ENCODE assay signal across 16 cellular contexts in the genomic region with DNA sequence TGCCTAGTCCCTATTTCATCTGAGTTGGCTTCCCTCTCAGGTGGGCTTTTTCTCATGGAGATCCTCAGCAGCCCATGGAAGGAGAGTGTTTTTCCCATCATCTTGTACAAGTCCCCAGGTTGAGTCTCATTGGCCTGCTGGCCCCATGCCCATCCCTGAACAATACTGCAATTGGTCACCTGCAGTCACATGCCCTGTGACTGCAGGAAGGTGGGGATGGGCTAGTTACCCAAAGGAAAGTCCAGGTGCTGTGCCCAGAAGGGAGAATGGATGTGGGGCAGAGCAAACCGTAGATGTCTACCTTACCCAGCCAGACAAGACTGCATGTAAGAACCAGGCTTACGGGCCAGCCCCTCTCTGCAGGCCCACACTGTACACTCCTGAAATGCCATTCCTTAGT. TPM values are rescaled to one million over a fixed set of nuclear protein-coding genes. Genes with fewer than 3 reads are reported as not detected.
DNase-seq lines count a peak whose midpoint lies in the region; ATAC-seq, FAIRE-seq and TF ChIP-seq lines count a peak whose summit lies in the region.
"Had no signal": no experiment of that assay in that cellular context is flagged by ENCODE, and none has a peak within 500 bp of the region (broad histone marks: within the 10 kb centered on the region; RNA-seq: fewer than 3 reads in every experiment).

No MANE protein-coding gene starts in this region.

- H3K27ac Mint-ChIP-seq in activated T-helper 17 cell treated with anti-CD3 and anti-CD28 coated beads, Interleukin-2, amount 50 U/mL, for 72 hours = peak overlapping the region; percentile 68
- peak overlapping the region; percentile 15 for H3K27ac Mint-ChIP-seq in memory B cell
- peak overlapping the region; percentile 92 for H3K27ac Mint-ChIP-seq in osteocyte (ENCODE audit: unreplicated experiment)
- H3K27ac Mint-ChIP-seq: CD4-positive, alpha-beta T cell had no signal

- DNase-seq in memory B cell (ENCODE audit: low spot score in 2 of 2) (no peak), osteocyte (ENCODE audit: extremely low spot score, unreplicated experiment) (no peak), D721Med (ENCODE audit: insufficient read length, low spot score) (no peak), NCI-H226 (no peak), GDM1 (lab: John Stamatoyannopoulos, UW) (no peak)
- DNase-seq: CD4-positive, alpha-beta T cell; CD8-positive, alpha-beta memory T cell; DMS53; DMS79 treated with DMSO at 0.1 percent for 48 hours; GOT3; HCEC 1CT had no signal

- no peak overlapping the region for H3K4me3 Mint-ChIP-seq in activated T-helper 17 cell treated with anti-CD3 and anti-CD28 coated beads, Interleukin-2, amount 50 U/mL, for 72 hours
- no peak overlapping the region for H3K4me3 Mint-ChIP-seq in memory B cell
- H3K4me3 Mint-ChIP-seq in osteocyte (ENCODE audit: unreplicated experiment) = no peak overlapping the region
- H3K4me3 Mint-ChIP-seq: B cell; CD14-positive monocyte; CD4-positive, alpha-beta T cell; CD8-positive, alpha-beta memory T cell had no signal

- no peak for FAIRE-seq in D721Med (lab: Jason Lieb, UNC)
- FAIRE-seq: GM12892, H54 had no signal

- no peaks in the 10 kb centered on the region for H3K9me3 Mint-ChIP-seq in activated T-helper 17 cell treated with anti-CD3 and anti-CD28 coated beads, Interleukin-2, amount 50 U/mL, for 72 hours
- H3K9me3 Mint-ChIP-seq in memory B cell = no peaks in the 10 kb centered on the region
- H3K9me3 Mint-ChIP-seq in osteocyte (ENCODE audit: unreplicated experiment) = no peaks in the 10 kb centered on the region
- H3K9me3 Mint-ChIP-seq: CD4-positive, alpha-beta T cell; CD8-positive, alpha-beta memory T cell had no signal

- no peaks in the 10 kb centered on the region for H3K4me1 Mint-ChIP-seq in activated T-helper 17 cell treated with anti-CD3 and anti-CD28 coated beads, Interleukin-2, amount 50 U/mL, for 72 hours
- H3K4me1 Mint-ChIP-seq in memory B cell (peaks cover 16% of the 10 kb centered on the region), osteocyte (ENCODE audit: unreplicated experiment) (peaks cover 35% of the 10 kb centered on the region)

- ATAC-seq in activated T-helper 17 cell treated with anti-CD3 and anti-CD28 coated beads, Interleukin-2, amount 50 U/mL, for 72 hours (replicated peaks) = no peak
- ATAC-seq in memory B cell (ENCODE audit: low read depth) = no peak

- TF ChIP-seq CTCF in osteocyte (IDR thresholded peaks at IDR 0.05) (no peak), D721Med (IDR thresholded peaks at IDR 0.05; ENCODE audit: insufficient read depth, missing control alignments) (no peak)

- H3K36me3 Mint-ChIP-seq in activated T-helper 17 cell treated with anti-CD3 and anti-CD28 coated beads, Interleukin-2, amount 50 U/mL, for 72 hours (ENCODE audit: low read depth) = peaks cover 66% of the 10 kb centered on the region
- H3K36me3 Mint-ChIP-seq in memory B cell (peaks cover 31% of the 10 kb centered on the region), osteocyte (ENCODE audit: unreplicated experiment) (peaks cover 32% of the 10 kb centered on the region)

- H3K27me3 Mint-ChIP-seq in activated T-helper 17 cell treated with anti-CD3 and anti-CD28 coated beads, Interleukin-2, amount 50 U/mL, for 72 hours = no peaks in the 10 kb centered on the region
- H3K27me3 Mint-ChIP-seq in memory B cell = no peaks in the 10 kb centered on the region
- H3K27me3 Mint-ChIP-seq in osteocyte (ENCODE audit: unreplicated experiment) = no peaks in the 10 kb centered on the region
- H3K27me3 Mint-ChIP-seq: B cell; CD4-positive, alpha-beta T cell had no signal

RNA-seq across cellular contexts. Expression of a gene that starts 54.0 kb away (rescaled TPM):
- total RNA-seq in activated T-helper 17 cell treated with anti-CD3 and anti-CD28 coated beads, Interleukin-2, amount 50 U/mL, for 72 hours = 10 to 100 TPM; 16.4 to 28.9 TPM
- total RNA-seq in osteocyte = 45.9 and 53.2 TPM in 2 replicates

Comparison
In these comparisons a context has a peak if more than half of its experiments do, and no peak if none do; other contexts are left out.
1. H3K27ac Mint-ChIP-seq: peak in every context shown above with its lines; median percentile 92 in osteocyte; 68 in activated T-helper 17 cell treated with anti-CD3 and anti-CD28 coated beads, Interleukin-2, amount 50 U/mL, for 72 hours; 15 in memory B cell.